8 cellular contexts compared by ENCODE assay signal in genomic region chr11:61797263-61797944, GRCh38. TPM values are rescaled to one million over a fixed set of nuclear protein-coding genes. Genes with fewer than 3 reads are reported as not detected.
A peak's percentile ranks its signal among the peaks of the same experiment; 100 is the strongest.
DNase-seq lines count a peak whose midpoint lies in the region; ATAC-seq and TF ChIP-seq lines count a peak whose summit lies in the region.

No MANE protein-coding gene starts in this region.

- CTCF ChIA-PET in activated CD8-positive, alpha-beta T cell treated with anti-CD3 and anti-CD28 coated beads, Interleukin-2, amount 10 ng/mL, durations not matched to agents 7 days and 5 days (lab: Charles Lee) = interaction anchor here (0.6 to 5.4 kb wide), 44 partner anchors 9 to 374 kb away, joined by 3 to 129 read pairs (median 4); partner anchors contain the start of genes BEST1, FADS1, FADS2 and FADS3

- H3K4me1 ChIP-seq in BE2C (no peaks in the 10 kb centered on the region), subcutaneous abdominal adipose tissue (ENCODE audit: control insufficient read depth in 5 of 5, insufficient read depth in 5 of 5, low read length in 5 of 5) (peaks cover 0 to 16% (median 10%) of the 10 kb centered on the region in 5 donors)

- H3K36me3 ChIP-seq in BE2C (peaks cover 27% of the 10 kb centered on the region), subcutaneous abdominal adipose tissue (ENCODE audit: control insufficient read depth in 5 of 5, insufficient read depth in 5 of 5, low read length in 5 of 5) (peaks cover 0 to 22% (median 15%) of the 10 kb centered on the region in 5 donors)

- H3K27ac ChIP-seq in subcutaneous abdominal adipose tissue (ENCODE audit: low read depth, low read length) = peak overlapping the region; percentile 13

- H3K4me3 Mint-ChIP-seq in HFFc6 = peak overlapping the region; percentile 43; the same call in 1 of the 2 replicates
- H3K4me3 Mint-ChIP-seq in activated CD8-positive, alpha-beta T cell treated with anti-CD3 and anti-CD28 coated beads, Interleukin-2, amount 10 ng/mL, durations not matched to agents 7 days and 5 days = no peak overlapping the region

- H3K36me3 Mint-ChIP-seq in HFFc6 (ENCODE audit: low read depth) = peaks cover 5% of the 10 kb centered on the region
- H3K36me3 Mint-ChIP-seq in activated CD8-positive, alpha-beta T cell treated with anti-CD3 and anti-CD28 coated beads, Interleukin-2, amount 10 ng/mL, durations not matched to agents 7 days and 5 days (ENCODE audit: low read depth) = peaks cover 69% of the 10 kb centered on the region

- no peaks in the 10 kb centered on the region for H3K9me3 Mint-ChIP-seq in HFFc6
- H3K9me3 Mint-ChIP-seq in activated CD8-positive, alpha-beta T cell treated with anti-CD3 and anti-CD28 coated beads, Interleukin-2, amount 10 ng/mL, durations not matched to agents 7 days and 5 days (ENCODE audit: insufficient read depth) = no peaks in the 10 kb centered on the region

- peak overlapping the region; percentile 81 for H3K27ac Mint-ChIP-seq in HFFc6
- peak overlapping the region; percentile 10 for H3K27ac Mint-ChIP-seq in activated CD8-positive, alpha-beta T cell treated with anti-CD3 and anti-CD28 coated beads, Interleukin-2, amount 10 ng/mL, durations not matched to agents 7 days and 5 days

- ATAC-seq in activated CD8-positive, alpha-beta T cell treated with anti-CD3 and anti-CD28 coated beads, Interleukin-2, amount 10 ng/mL, durations not matched to agents 7 days and 5 days = no peak
- ATAC-seq in GM21526 (IDR thresholded peaks at IDR 0.05; ENCODE audit: low FRiP score, unreplicated experiment) = no peak

- H3K9ac ChIP-seq in subcutaneous abdominal adipose tissue (ENCODE audit: low read length in 5 of 5) = peak overlapping the region in 1 of 5 donors; percentile 22

- H3K4me3 ChIP-seq in BE2C (ENCODE audit: low read depth, low read length) (no peak overlapping the region), subcutaneous abdominal adipose tissue (ENCODE audit: low read depth in 1 of 5, low read length in 5 of 5) (no peak overlapping the region)

- no peaks in the 10 kb centered on the region for H3K27me3 Mint-ChIP-seq in HFFc6 (ENCODE audit: insufficient read depth)
- H3K27me3 Mint-ChIP-seq in activated CD8-positive, alpha-beta T cell treated with anti-CD3 and anti-CD28 coated beads, Interleukin-2, amount 10 ng/mL, durations not matched to agents 7 days and 5 days (ENCODE audit: low read depth) = no peaks in the 10 kb centered on the region

- POLR2A ChIA-PET in activated CD8-positive, alpha-beta T cell treated with anti-CD3 and anti-CD28 coated beads, Interleukin-2, amount 10 ng/mL, durations not matched to agents 7 days and 5 days (lab: Charles Lee) = interaction anchor here (0.7 to 3.4 kb wide), 11 partner anchors 8 to 84 kb away, joined by 3 to 14 read pairs (median 3); partner anchors contain the start of gene FADS2

- no peaks in the 10 kb centered on the region for H3K9me3 ChIP-seq in BE2C
- no peaks in the 10 kb centered on the region for H3K9me3 ChIP-seq in subcutaneous abdominal adipose tissue (ENCODE audit: control insufficient read depth in 5 of 5, low read length in 5 of 5)

- DNase-seq in BE2C (peak; percentile 67), HFFc6 (peak; percentile 77), NCI-H82 treated with DMSO at 0.1 percent for 48 hours (lab: John Stamatoyannopoulos, UW; ENCODE audit: unreplicated experiment) (peak; percentile 22), epidermal melanocyte (ENCODE audit: insufficient read length, low spot score) (peak; percentile 81), myocyte (ENCODE audit: low read depth) (peak; percentile 82)
- peak; percentile 86 for DNase-seq in activated CD8-positive, alpha-beta T cell treated with anti-CD3 and anti-CD28 coated beads, Interleukin-2, amount 10 ng/mL, durations not matched to agents 7 days and 5 days

- peaks cover 45% of the 10 kb centered on the region for H3K4me1 Mint-ChIP-seq in HFFc6 (ENCODE audit: low read depth)
- H3K4me1 Mint-ChIP-seq in activated CD8-positive, alpha-beta T cell treated with anti-CD3 and anti-CD28 coated beads, Interleukin-2, amount 10 ng/mL, durations not matched to agents 7 days and 5 days (ENCODE audit: low read depth) = peaks cover 54% of the 10 kb centered on the region

- peak; percentile 70 for TF ChIP-seq CTCF in BE2C (IDR thresholded peaks at IDR 0.05; ENCODE audit: low read depth, low read length)
- TF ChIP-seq CTCF in HFFc6 (IDR thresholded peaks at IDR 0.05) = peak; percentile 93

- H3K27me3 ChIP-seq in BE2C (no peaks in the 10 kb centered on the region), subcutaneous abdominal adipose tissue (ENCODE audit: control insufficient read depth in 5 of 5, insufficient read depth in 4 of 5, low read length in 5 of 5) (no peaks in the 10 kb centered on the region)

RNA-seq across cellular contexts. Expression of gene FEN1, which starts 4.7 kb away (rescaled TPM):
- 58.3 TPM for polyA plus RNA-seq in BE2C (2012; ENCODE audit: insufficient read depth, insufficient read length, low read depth)
- 10 to 100 TPM; 25.6 to 45.6 (median 37.4) TPM for total RNA-seq in HFFc6 (2021; fragmentation: NEBNext Ultra II Directional; extraction: Animal tissue kit (Norgen Biotek cat#: 25700))
- 100 to 1,000 TPM; 146 TPM for total RNA-seq in activated CD8-positive, alpha-beta T cell treated with anti-CD3 and anti-CD28 coated beads, Interleukin-2, amount 10 ng/mL, durations not matched to agents 7 days and 5 days
- 13.4 and 13.9 TPM in 2 replicates for total RNA-seq in myocyte
- 14.1 TPM for polyA plus RNA-seq in myocyte (2012)

RNA-seq across cellular contexts. Expression of gene TMEM258, which starts 5.0 kb away (rescaled TPM):
- polyA plus RNA-seq in BE2C (2012; ENCODE audit: insufficient read depth, insufficient read length, low read depth) = 262 TPM
- 100 to 1,000 TPM; 134 to 173 (median 145) TPM for total RNA-seq in HFFc6 (2021; fragmentation: NEBNext Ultra II Directional; extraction: Animal tissue kit (Norgen Biotek cat#: 25700))
- 100 to 1,000 TPM; 154 to 163 TPM for total RNA-seq in activated CD8-positive, alpha-beta T cell treated with anti-CD3 and anti-CD28 coated beads, Interleukin-2, amount 10 ng/mL, durations not matched to agents 7 days and 5 days
- total RNA-seq in myocyte = 33.0 and 36.7 TPM in 2 replicates
- 372 TPM for polyA plus RNA-seq in myocyte (2012)

RNA-seq across cellular contexts. Expression of gene FADS1, which starts 19.4 kb away (rescaled TPM):
- polyA plus RNA-seq in BE2C (2012; ENCODE audit: insufficient read depth, insufficient read length, low read depth) = 29.5 TPM
- total RNA-seq in HFFc6 (2021; fragmentation: NEBNext Ultra II Directional; extraction: Animal tissue kit (Norgen Biotek cat#: 25700)) = 10 to 100 TPM; 25.9 to 39.1 (median 36.4) TPM
- total RNA-seq in activated CD8-positive, alpha-beta T cell treated with anti-CD3 and anti-CD28 coated beads, Interleukin-2, amount 10 ng/mL, durations not matched to agents 7 days and 5 days = 10 to 100 TPM; 84.1 to 92.8 TPM
- 72.9 and 123 TPM in 2 replicates for total RNA-seq in myocyte
- 69.2 TPM for polyA plus RNA-seq in myocyte (2012)

RNA-seq across cellular contexts. Expression of gene FADS2, which starts 30.7 kb away (rescaled TPM):
- polyA plus RNA-seq in BE2C (2012; ENCODE audit: insufficient read depth, insufficient read length, low read depth) = 54.5 TPM
- 100 to 1,000 TPM in 1 of 6 experiments, 10 to 100 TPM in 5; 56.0 to 105 (median 81.1) TPM for total RNA-seq in HFFc6 (2021; fragmentation: NEBNext Ultra II Directional; extraction: Animal tissue kit (Norgen Biotek cat#: 25700))
- 100 to 1,000 TPM; 395 to 416 TPM for total RNA-seq in activated CD8-positive, alpha-beta T cell treated with anti-CD3 and anti-CD28 coated beads, Interleukin-2, amount 10 ng/mL, durations not matched to agents 7 days and 5 days
- total RNA-seq in myocyte = 68.6 and 175 TPM in 2 replicates
- polyA plus RNA-seq in myocyte (2012) = 156 TPM

RNA-seq across cellular contexts. Expression of gene MYRF, which starts 45.0 kb away (rescaled TPM):
- polyA plus RNA-seq in BE2C (2012; ENCODE audit: insufficient read depth, insufficient read length, low read depth) = 6.3 TPM
- total RNA-seq in HFFc6 (2021; fragmentation: NEBNext Ultra II Directional; extraction: Animal tissue kit (Norgen Biotek cat#: 25700)) = under 1 TPM; 0.24 to 0.67 (median 0.53) TPM
- 1 to 10 TPM; 2.8 to 2.9 TPM for total RNA-seq in activated CD8-positive, alpha-beta T cell treated with anti-CD3 and anti-CD28 coated beads, Interleukin-2, amount 10 ng/mL, durations not matched to agents 7 days and 5 days
- 0.03 TPM in 1 of 2 replicates, not detected in the other for total RNA-seq in myocyte
- polyA plus RNA-seq in myocyte (2012) = 0.10 TPM

Comparison
In these comparisons a context has a peak if more than half of its experiments do, and no peak if none do; other contexts are left out.
1. DNase-seq: peak in every context shown above with its lines; median percentile 86 in activated CD8-positive, alpha-beta T cell treated with anti-CD3 and anti-CD28 coated beads, Interleukin-2, amount 10 ng/mL, durations not matched to agents 7 days and 5 days; 82 in myocyte; 81 in epidermal melanocyte; 77 in HFFc6; 67 in BE2C; 22 in NCI-H82 treated with DMSO at 0.1 percent for 48 hours.